37 cellular contexts compared by ENCODE assay signal in the genomic region with DNA sequence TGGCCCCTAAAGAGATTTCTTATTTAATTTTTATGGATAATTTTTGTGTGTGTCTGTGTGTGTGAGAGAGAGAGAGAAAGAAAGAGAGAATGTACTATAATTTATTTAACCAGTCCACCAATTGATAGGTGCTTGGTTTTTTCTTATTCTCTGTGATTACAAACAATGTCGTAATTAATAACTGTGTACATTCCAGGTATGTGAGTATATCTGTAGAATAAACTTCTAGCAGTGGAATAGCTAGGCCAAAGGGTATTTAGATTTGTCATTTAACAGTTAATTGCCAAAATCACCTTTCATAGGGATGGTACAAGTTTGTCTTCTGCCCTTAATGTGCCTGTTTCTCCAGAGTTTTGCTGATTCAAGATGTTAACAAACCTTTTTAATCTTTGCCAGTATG. TPM values are rescaled to one million over a fixed set of nuclear protein-coding genes. Genes with fewer than 3 reads are reported as not detected.
"Had no signal": no experiment of that assay in that cellular context is flagged by ENCODE, and none has a peak within 500 bp of the region (broad histone marks: within the 10 kb centered on the region; RNA-seq: fewer than 3 reads in every experiment).

No MANE protein-coding gene starts in this region.

- H3K36me3 Mint-ChIP-seq: activated CD4-positive, alpha-beta memory T cell treated with anti-CD3 and anti-CD28 coated beads for 36 hours; activated CD8-positive, alpha-beta memory T cell treated with anti-CD3 and anti-CD28 coated beads, Interleukin-2, amount 10 ng/mL, durations not matched to agents 7 days and 5 days; WTC11 had no signal

- H3K9me3 Mint-ChIP-seq: activated B cell treated with CpG ODN at 0.5 μM for 24 hours; activated CD4-positive, alpha-beta memory T cell treated with anti-CD3 and anti-CD28 coated beads for 36 hours; activated CD4-positive, alpha-beta memory T cell treated with anti-CD3 and anti-CD28 coated beads, Interleukin-2, amount 10 ng/mL, durations not matched to agents 7 days and 5 days; activated CD4-positive, alpha-beta T cell treated with anti-CD3 and anti-CD28 coated beads, Interleukin-2, amount 10 ng/mL, durations not matched to agents 24 days and 14 days; activated CD4-positive, alpha-beta T cell treated with anti-CD3 and anti-CD28 coated beads, Interleukin-2, amount 10 ng/mL, durations not matched to agents 7 days and 5 days; activated CD8-positive, alpha-beta T cell treated with anti-CD3 and anti-CD28 coated beads for 36 hours; activated T-cell treated with anti-CD3 and anti-CD28 coated beads, Interleukin-2, amount 50 U/mL, for 24 hours; T-helper 1 cell treated with Interleukin-12 subunit alpha and Interleukin-12 subunit beta and Interleukin-4 antibody, amounts not matched to agents 30 μg/mL and 1 μg/mL, for 36 hours; T-helper 2 cell treated with Interferon-gamma antibody and Interleukin-4, amounts not matched to agents 5 μg/mL and 100 μg/mL, for 36 hours; WTC11 had no signal

- H3K36me3 ChIP-seq: WERI-Rb-1 had no signal

- DNase-seq: activated B cell treated with CpG ODN at 0.5 μM for 24 hours; activated CD4-positive, alpha-beta memory T cell treated with anti-CD3 and anti-CD28 coated beads for 36 hours; activated CD4-positive, alpha-beta memory T cell treated with anti-CD3 and anti-CD28 coated beads, Interleukin-2, amount 10 ng/mL, durations not matched to agents 7 days and 5 days; activated CD4-positive, alpha-beta T cell treated with anti-CD3 and anti-CD28 coated beads for 1 hour; activated CD4-positive, alpha-beta T cell treated with anti-CD3 and anti-CD28 coated beads for 36 hours; activated CD4-positive, alpha-beta T cell treated with anti-CD3 and anti-CD28 coated beads for 4 hours; activated CD4-positive, alpha-beta T cell treated with anti-CD3 and anti-CD28 coated beads for 48 hours; activated CD4-positive, alpha-beta T cell treated with anti-CD3 and anti-CD28 coated beads, Interleukin-2, amount 10 ng/mL, durations not matched to agents 24 days and 14 days; activated CD4-positive, alpha-beta T cell treated with anti-CD3 and anti-CD28 coated beads, Interleukin-2, amount 10 ng/mL, durations not matched to agents 7 days and 5 days; activated CD4-positive, alpha-beta T cell treated with anti-CD3 and anti-CD28 coated beads, Interleukin-2, amount 50 U/mL, for 1 hour; activated CD4-positive, alpha-beta T cell treated with anti-CD3 and anti-CD28 coated beads, Interleukin-2, amount 50 U/mL, for 4 hours; activated CD4-positive, alpha-beta T cell treated with anti-CD3 and anti-CD28 coated beads, Interleukin-2, amount 50 U/mL, for 48 hours; activated CD4-positive, CD25-positive, alpha-beta regulatory T cell; activated CD4-positive, CD25-positive, alpha-beta regulatory T cell treated with anti-CD3 and anti-CD28 coated beads, Interleukin-2, amount 50 U/mL, for 72 hours; activated CD8-positive, alpha-beta memory T cell treated with anti-CD3 and anti-CD28 coated beads for 24 hours; activated CD8-positive, alpha-beta memory T cell treated with anti-CD3 and anti-CD28 coated beads, Interleukin-2, amount 10 ng/mL, durations not matched to agents 7 days and 5 days; activated CD8-positive, alpha-beta memory T cell treated with anti-CD3 and anti-CD28 coated beads, Interleukin-2, amount 50 U/mL, for 4 hours; activated CD8-positive, alpha-beta memory T cell treated with anti-CD3 and anti-CD28 coated beads, Interleukin-2, amount 50 U/mL, for 48 hours; activated CD8-positive, alpha-beta T cell treated with anti-CD3 and anti-CD28 coated beads for 36 hours; activated CD8-positive, alpha-beta T cell treated with anti-CD3 and anti-CD28 coated beads, Interleukin-2, amount 10 ng/mL, durations not matched to agents 7 days and 5 days; activated T-cell treated with anti-CD3 and anti-CD28 coated beads for 4 hours; activated T-cell treated with anti-CD3 and anti-CD28 coated beads, Interleukin-2, amount 50 U/mL, for 1 hour; activated T-cell treated with anti-CD3 and anti-CD28 coated beads, Interleukin-2, amount 50 U/mL, for 24 hours; T-helper 17 cell; T-helper 2 cell; T-helper 9 cell; T1000; WERI-Rb-1 had no signal

- ATAC-seq: activated CD4-positive, alpha-beta T cell treated with anti-CD3 and anti-CD28 coated beads for 36 hours; activated CD4-positive, CD25-positive, alpha-beta regulatory T cell treated with anti-CD3 and anti-CD28 coated beads, Interleukin-2, amount 50 U/mL, for 24 hours; activated CD8-positive, alpha-beta memory T cell treated with anti-CD3 and anti-CD28 coated beads, Interleukin-2, amount 10 ng/mL, durations not matched to agents 7 days and 5 days; activated CD8-positive, alpha-beta T cell treated with anti-CD3 and anti-CD28 coated beads for 36 hours; activated CD8-positive, alpha-beta T cell treated with anti-CD3 and anti-CD28 coated beads, Interleukin-2, amount 10 ng/mL, durations not matched to agents 7 days and 5 days; T-helper 17 cell; WTC11 had no signal

- H3K4me3 Mint-ChIP-seq: activated B cell treated with CpG ODN at 0.5 μM for 24 hours; activated CD4-positive, alpha-beta memory T cell treated with anti-CD3 and anti-CD28 coated beads for 36 hours; activated CD4-positive, alpha-beta memory T cell treated with anti-CD3 and anti-CD28 coated beads, Interleukin-2, amount 10 ng/mL, durations not matched to agents 7 days and 5 days; activated CD4-positive, alpha-beta T cell treated with anti-CD3 and anti-CD28 coated beads for 36 hours; activated CD4-positive, alpha-beta T cell treated with anti-CD3 and anti-CD28 coated beads, Interleukin-2, amount 10 ng/mL, durations not matched to agents 24 days and 14 days; activated CD4-positive, alpha-beta T cell treated with anti-CD3 and anti-CD28 coated beads, Interleukin-2, amount 10 ng/mL, durations not matched to agents 7 days and 5 days; activated CD8-positive, alpha-beta memory T cell treated with anti-CD3 and anti-CD28 coated beads, Interleukin-2, amount 10 ng/mL, durations not matched to agents 7 days and 5 days; activated CD8-positive, alpha-beta T cell treated with anti-CD3 and anti-CD28 coated beads for 36 hours; activated CD8-positive, alpha-beta T cell treated with anti-CD3 and anti-CD28 coated beads, Interleukin-2, amount 10 ng/mL, durations not matched to agents 7 days and 5 days; activated T-cell treated with anti-CD3 and anti-CD28 coated beads, Interleukin-2, amount 50 U/mL, for 24 hours; T-helper 1 cell treated with Interleukin-12 subunit alpha and Interleukin-12 subunit beta and Interleukin-4 antibody, amounts not matched to agents 30 μg/mL and 1 μg/mL, for 36 hours; T-helper 17 cell; T-helper 2 cell treated with Interferon-gamma antibody and Interleukin-4, amounts not matched to agents 5 μg/mL and 100 μg/mL, for 36 hours; WTC11 had no signal

- H3K27ac Mint-ChIP-seq: activated B cell treated with CpG ODN at 0.5 μM for 24 hours; activated CD4-positive, alpha-beta memory T cell treated with anti-CD3 and anti-CD28 coated beads for 36 hours; activated CD4-positive, alpha-beta memory T cell treated with anti-CD3 and anti-CD28 coated beads, Interleukin-2, amount 10 ng/mL, durations not matched to agents 7 days and 5 days; activated CD4-positive, alpha-beta T cell treated with anti-CD3 and anti-CD28 coated beads for 36 hours; activated CD4-positive, alpha-beta T cell treated with anti-CD3 and anti-CD28 coated beads, Interleukin-2, amount 10 ng/mL, durations not matched to agents 24 days and 14 days; activated CD4-positive, alpha-beta T cell treated with anti-CD3 and anti-CD28 coated beads, Interleukin-2, amount 10 ng/mL, durations not matched to agents 7 days and 5 days; activated CD8-positive, alpha-beta memory T cell treated with anti-CD3 and anti-CD28 coated beads, Interleukin-2, amount 10 ng/mL, durations not matched to agents 7 days and 5 days; activated CD8-positive, alpha-beta T cell treated with anti-CD3 and anti-CD28 coated beads for 36 hours; activated CD8-positive, alpha-beta T cell treated with anti-CD3 and anti-CD28 coated beads, Interleukin-2, amount 10 ng/mL, durations not matched to agents 7 days and 5 days; activated T-cell treated with anti-CD3 and anti-CD28 coated beads, Interleukin-2, amount 50 U/mL, for 24 hours; T-helper 1 cell treated with Interleukin-12 subunit alpha and Interleukin-12 subunit beta and Interleukin-4 antibody, amounts not matched to agents 30 μg/mL and 1 μg/mL, for 36 hours; T-helper 17 cell; T-helper 2 cell treated with Interferon-gamma antibody and Interleukin-4, amounts not matched to agents 5 μg/mL and 100 μg/mL, for 36 hours; WTC11 had no signal

- FAIRE-seq: TTC549 had no signal

- H3K27ac ChIP-seq: VCaP, WERI-Rb-1 had no signal

- H3K27me3 Mint-ChIP-seq: activated B cell treated with CpG ODN at 0.5 μM for 24 hours; activated CD4-positive, alpha-beta memory T cell treated with anti-CD3 and anti-CD28 coated beads for 36 hours; activated CD8-positive, alpha-beta T cell treated with anti-CD3 and anti-CD28 coated beads for 36 hours; activated T-cell treated with anti-CD3 and anti-CD28 coated beads, Interleukin-2, amount 50 U/mL, for 24 hours had no signal

RNA-seq across cellular contexts. Expression of a gene that starts 35.3 kb away (rescaled TPM):
- total RNA-seq: activated B cell treated with CpG ODN at 0.5 μM for 24 hours; activated CD4-positive, alpha-beta memory T cell treated with anti-CD3 and anti-CD28 coated beads for 36 hours; activated CD4-positive, alpha-beta memory T cell treated with anti-CD3 and anti-CD28 coated beads, Interleukin-2, amount 10 ng/mL, durations not matched to agents 7 days and 5 days; activated CD4-positive, alpha-beta T cell treated with anti-CD3 and anti-CD28 coated beads for 36 hours; activated CD4-positive, alpha-beta T cell treated with anti-CD3 and anti-CD28 coated beads, Interleukin-2, amount 10 ng/mL, durations not matched to agents 24 days and 14 days; activated CD4-positive, alpha-beta T cell treated with anti-CD3 and anti-CD28 coated beads, Interleukin-2, amount 10 ng/mL, durations not matched to agents 7 days and 5 days; activated CD8-positive, alpha-beta T cell treated with anti-CD3 and anti-CD28 coated beads for 36 hours; activated CD8-positive, alpha-beta T cell treated with anti-CD3 and anti-CD28 coated beads, Interleukin-2, amount 10 ng/mL, durations not matched to agents 7 days and 5 days; T-helper 1 cell treated with Interleukin-12 subunit alpha and Interleukin-12 subunit beta and Interleukin-4 antibody, amounts not matched to agents 30 ng/mL and 1 ng/mL, for 36 hours; T-helper 17 cell; T-helper 2 cell treated with Interferon-gamma antibody and Interleukin-4, amounts not matched to agents 100 ng/mL and 5 ng/mL, for 36 hours had no signal

RNA-seq across cellular contexts. Expression of a gene that starts 35.4 kb away (rescaled TPM):
- total RNA-seq: activated B cell treated with CpG ODN at 0.5 μM for 24 hours; activated CD4-positive, alpha-beta memory T cell treated with anti-CD3 and anti-CD28 coated beads for 36 hours; activated CD4-positive, alpha-beta memory T cell treated with anti-CD3 and anti-CD28 coated beads, Interleukin-2, amount 10 ng/mL, durations not matched to agents 7 days and 5 days; activated CD4-positive, alpha-beta T cell treated with anti-CD3 and anti-CD28 coated beads for 36 hours; activated CD4-positive, alpha-beta T cell treated with anti-CD3 and anti-CD28 coated beads, Interleukin-2, amount 10 ng/mL, durations not matched to agents 24 days and 14 days; activated CD4-positive, alpha-beta T cell treated with anti-CD3 and anti-CD28 coated beads, Interleukin-2, amount 10 ng/mL, durations not matched to agents 7 days and 5 days; activated CD8-positive, alpha-beta memory T cell treated with anti-CD3 and anti-CD28 coated beads for 36 hours; activated CD8-positive, alpha-beta memory T cell treated with anti-CD3 and anti-CD28 coated beads, Interleukin-2, amount 10 ng/mL, durations not matched to agents 7 days and 5 days; activated CD8-positive, alpha-beta T cell treated with anti-CD3 and anti-CD28 coated beads for 36 hours; activated CD8-positive, alpha-beta T cell treated with anti-CD3 and anti-CD28 coated beads, Interleukin-2, amount 10 ng/mL, durations not matched to agents 7 days and 5 days; T-helper 1 cell treated with Interleukin-12 subunit alpha and Interleukin-12 subunit beta and Interleukin-4 antibody, amounts not matched to agents 30 ng/mL and 1 ng/mL, for 36 hours; T-helper 17 cell; T-helper 2 cell treated with Interferon-gamma antibody and Interleukin-4, amounts not matched to agents 100 ng/mL and 5 ng/mL, for 36 hours had no signal
